Comparison of ENCODE assay signal across 23 cellular contexts in the genomic region with DNA sequence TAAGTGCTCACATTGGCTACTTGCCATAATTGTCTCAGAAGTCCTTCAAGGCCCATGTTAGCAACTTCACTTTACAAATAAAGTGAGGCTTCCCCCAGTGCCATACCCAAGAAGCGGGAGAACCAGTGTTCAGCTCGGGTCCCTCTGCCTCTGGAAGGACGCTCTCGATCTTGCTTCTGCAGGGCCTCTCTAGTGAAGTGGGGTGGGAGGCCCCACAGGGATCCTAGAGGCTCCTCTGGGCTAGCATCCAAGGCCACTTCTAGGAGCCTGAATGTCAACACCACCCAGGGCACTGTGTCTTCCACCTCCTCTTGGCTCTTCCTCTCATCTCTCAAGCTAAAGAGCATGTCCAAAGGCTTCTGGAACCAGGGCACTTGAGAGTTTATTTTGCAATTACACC.
DNase-seq lines count a peak whose midpoint lies in the region; ATAC-seq and TF ChIP-seq lines count a peak whose summit lies in the region.
"Had no signal": no experiment of that assay in that cellular context is flagged by ENCODE, and none has a peak within 500 bp of the region (broad histone marks: within the 10 kb centered on the region; RNA-seq: fewer than 3 reads in every experiment).

No MANE protein-coding gene starts in this region.

- H3K36me3 ChIP-seq in heart right ventricle (no peaks in the 10 kb centered on the region), left lung (no peaks in the 10 kb centered on the region)

- peaks cover 7 to 62% (median 19%) of the 10 kb centered on the region in 9 donors for H3K4me1 ChIP-seq in heart right ventricle
- peaks cover 7 to 11% of the 10 kb centered on the region in 2 donors for H3K4me1 ChIP-seq in left lung

- H3K27me3 ChIP-seq in heart right ventricle, result no peaks in the 10 kb centered on the region
- H3K27me3 ChIP-seq in left lung, result no peaks in the 10 kb centered on the region
- H3K27me3 ChIP-seq: dorsolateral prefrontal cortex had no signal

- H3K9me3 ChIP-seq in heart right ventricle (no peaks in the 10 kb centered on the region), left lung (no peaks in the 10 kb centered on the region)

- DNase-seq in heart right ventricle (no peak), Right ventricle myocardium inferior (ENCODE audit: missing footprints) (no peak), NCI-H510A (lab: John Stamatoyannopoulos, UW) (peak; percentile 22), left lung (no peak), ureter (ENCODE audit: low spot score) (peak; percentile 19), Ammon's horn (ENCODE audit: low spot score) (no peak)
- DNase-seq in activated T-helper 1 cell treated with anti-CD3 and anti-CD28 coated beads, Interleukin-12 subunit alpha, Interleukin-12 subunit beta, Interleukin-2, Interleukin-4 antibody, amounts not matched to agents 30 ng/mL and 10 ng/mL and 1 ng/mL, durations not matched to agents 14 hours and 24 hours and 36 hours (ENCODE audit: low spot score), result no peak
- DNase-seq: activated CD8-positive, alpha-beta memory T cell treated with anti-CD3 and anti-CD28 coated beads, Interleukin-2, amount 50 U/mL, for 4 hours; activated naive CD8-positive, alpha-beta T cell treated with anti-CD3 and anti-CD28 coated beads, Interleukin-2, amount 10 ng/mL, durations not matched to agents 7 days and 5 days; naive thymus-derived CD8-positive, alpha-beta T cell; NCI-H1105; NCI-H2107; NCI-H82; occipital lobe; SHP77 treated with DMSO at 0.1 percent for 48 hours; stimulated activated CD4-positive, alpha-beta T cell treated with anti-CD3 and anti-CD28 coated beads, Interleukin-2, amount 100 ng/mL, for 48 hours; T1000 had no signal

- no peaks in the 10 kb centered on the region for H3K4me1 Mint-ChIP-seq in activated T-helper 1 cell treated with anti-CD3 and anti-CD28 coated beads, Interleukin-12 subunit alpha, Interleukin-12 subunit beta, Interleukin-2, Interleukin-4 antibody, amounts not matched to agents 30 ng/mL and 10 ng/mL and 1 ng/mL, durations not matched to agents 14 hours and 24 hours and 36 hours (ENCODE audit: low read depth)
- H3K4me1 Mint-ChIP-seq: activated naive CD8-positive, alpha-beta T cell treated with anti-CD3 and anti-CD28 coated beads, Interleukin-2, amount 10 ng/mL, durations not matched to agents 7 days and 5 days; CD14-positive monocyte; central memory CD8-positive, alpha-beta T cell; IgD-negative memory B cell; stimulated activated effector memory CD8-positive, alpha-beta T cell treated with anti-CD3 and anti-CD28 coated beads, Interleukin-12 subunit alpha, Interleukin-12 subunit beta, amount 100 ng/mL, for 72 hours had no signal

- no peak overlapping the region for H3K4me3 ChIP-seq in heart right ventricle
- no peak overlapping the region for H3K4me3 ChIP-seq in left lung
- H3K4me3 ChIP-seq: dorsolateral prefrontal cortex had no signal

- no peaks in the 10 kb centered on the region for H3K36me3 Mint-ChIP-seq in activated T-helper 1 cell treated with anti-CD3 and anti-CD28 coated beads, Interleukin-12 subunit alpha, Interleukin-12 subunit beta, Interleukin-2, Interleukin-4 antibody, amounts not matched to agents 30 ng/mL and 10 ng/mL and 1 ng/mL, durations not matched to agents 14 hours and 24 hours and 36 hours (ENCODE audit: low read depth)
- H3K36me3 Mint-ChIP-seq: activated naive CD8-positive, alpha-beta T cell treated with anti-CD3 and anti-CD28 coated beads, Interleukin-2, amount 10 ng/mL, durations not matched to agents 7 days and 5 days; CD14-positive monocyte; naive thymus-derived CD8-positive, alpha-beta T cell; stimulated activated effector memory CD8-positive, alpha-beta T cell treated with anti-CD3 and anti-CD28 coated beads, Interleukin-12 subunit alpha, Interleukin-12 subunit beta, amount 100 ng/mL, for 72 hours had no signal

- H3K27me3 Mint-ChIP-seq in activated T-helper 1 cell treated with anti-CD3 and anti-CD28 coated beads, Interleukin-12 subunit alpha, Interleukin-12 subunit beta, Interleukin-2, Interleukin-4 antibody, amounts not matched to agents 30 ng/mL and 10 ng/mL and 1 ng/mL, durations not matched to agents 14 hours and 24 hours and 36 hours (ENCODE audit: insufficient read depth), result peaks cover 6% of the 10 kb centered on the region
- H3K27me3 Mint-ChIP-seq: central memory CD8-positive, alpha-beta T cell; naive thymus-derived CD8-positive, alpha-beta T cell had no signal

- TF ChIP-seq CTCF in heart right ventricle (IDR thresholded peaks at IDR 0.05), result no peak
- TF ChIP-seq CTCF in left lung (IDR thresholded peaks at IDR 0.05), result no peak

- WGBS in heart right ventricle, 2 donors, result 85 to 86% methylated on average over 4 of the region's 4 CpGs

- no peak overlapping the region for H3K4me3 Mint-ChIP-seq in activated T-helper 1 cell treated with anti-CD3 and anti-CD28 coated beads, Interleukin-12 subunit alpha, Interleukin-12 subunit beta, Interleukin-2, Interleukin-4 antibody, amounts not matched to agents 30 ng/mL and 10 ng/mL and 1 ng/mL, durations not matched to agents 14 hours and 24 hours and 36 hours
- H3K4me3 Mint-ChIP-seq: activated naive CD8-positive, alpha-beta T cell treated with anti-CD3 and anti-CD28 coated beads, Interleukin-2, amount 10 ng/mL, durations not matched to agents 7 days and 5 days; CD14-positive monocyte; central memory CD8-positive, alpha-beta T cell; IgD-negative memory B cell; naive thymus-derived CD8-positive, alpha-beta T cell; stimulated activated effector memory CD8-positive, alpha-beta T cell treated with anti-CD3 and anti-CD28 coated beads, Interleukin-12 subunit alpha, Interleukin-12 subunit beta, amount 100 ng/mL, for 72 hours; WTC11 had no signal

- intact Hi-C loops in heart right ventricle (cut with DNase I), result no loop called here
- intact Hi-C loops in Right ventricle myocardium inferior (cut with DNase I), result no loop called here
- intact Hi-C loops in left lung (cut with DNase I), result no loop called here
- intact Hi-C loops in activated T-helper 1 cell treated with anti-CD3 and anti-CD28 coated beads, Interleukin-12 subunit alpha, Interleukin-12 subunit beta, Interleukin-2, Interleukin-4 antibody, amounts not matched to agents 30 ng/mL and 10 ng/mL and 1 ng/mL, durations not matched to agents 14 hours and 24 hours and 36 hours (cut with micrococcal nuclease), result no loop called here

- no peak for ATAC-seq in heart right ventricle
- ATAC-seq in Right ventricle myocardium inferior, result no peak
- peak; percentile 25 for ATAC-seq in left lung
- ATAC-seq: naive thymus-derived CD8-positive, alpha-beta T cell; stimulated activated effector memory CD8-positive, alpha-beta T cell treated with anti-CD3 and anti-CD28 coated beads, Interleukin-12 subunit alpha, Interleukin-12 subunit beta, amount 100 ng/mL, for 72 hours; WTC11 had no signal

- peak overlapping the region in 6 of 10 donors; percentile 60 to 91 (median 87) for H3K27ac ChIP-seq in heart right ventricle
- H3K27ac ChIP-seq in left lung, result no peak overlapping the region
- H3K27ac ChIP-seq: dorsolateral prefrontal cortex had no signal

- H3K27ac Mint-ChIP-seq in activated T-helper 1 cell treated with anti-CD3 and anti-CD28 coated beads, Interleukin-12 subunit alpha, Interleukin-12 subunit beta, Interleukin-2, Interleukin-4 antibody, amounts not matched to agents 30 ng/mL and 10 ng/mL and 1 ng/mL, durations not matched to agents 14 hours and 24 hours and 36 hours, result no peak overlapping the region
- H3K27ac Mint-ChIP-seq: activated naive CD8-positive, alpha-beta T cell treated with anti-CD3 and anti-CD28 coated beads, Interleukin-2, amount 10 ng/mL, durations not matched to agents 7 days and 5 days; CD14-positive monocyte; IgD-negative memory B cell; naive thymus-derived CD8-positive, alpha-beta T cell; stimulated activated effector memory CD8-positive, alpha-beta T cell treated with anti-CD3 and anti-CD28 coated beads, Interleukin-12 subunit alpha, Interleukin-12 subunit beta, amount 100 ng/mL, for 72 hours; WTC11 had no signal

- no peaks in the 10 kb centered on the region for H3K9me3 Mint-ChIP-seq in activated T-helper 1 cell treated with anti-CD3 and anti-CD28 coated beads, Interleukin-12 subunit alpha, Interleukin-12 subunit beta, Interleukin-2, Interleukin-4 antibody, amounts not matched to agents 30 ng/mL and 10 ng/mL and 1 ng/mL, durations not matched to agents 14 hours and 24 hours and 36 hours
- H3K9me3 Mint-ChIP-seq: activated naive CD8-positive, alpha-beta T cell treated with anti-CD3 and anti-CD28 coated beads, Interleukin-2, amount 10 ng/mL, durations not matched to agents 7 days and 5 days; central memory CD8-positive, alpha-beta T cell; IgD-negative memory B cell; naive thymus-derived CD8-positive, alpha-beta T cell; stimulated activated effector memory CD8-positive, alpha-beta T cell treated with anti-CD3 and anti-CD28 coated beads, Interleukin-12 subunit alpha, Interleukin-12 subunit beta, amount 100 ng/mL, for 72 hours had no signal

Comparison
In these comparisons a context has a peak if more than half of its experiments do, and no peak if none do; other contexts are left out.
1. DNase-seq: peak in NCI-H510A (single experiment) and ureter (single experiment); none in heart right ventricle (0 of 2), Right ventricle myocardium inferior (single experiment), left lung (0 of 2), activated T-helper 1 cell treated with anti-CD3 and anti-CD28 coated beads, Interleukin-12 subunit alpha, Interleukin-12 subunit beta, Interleukin-2, Interleukin-4 antibody, amounts not matched to agents 30 ng/mL and 10 ng/mL and 1 ng/mL, durations not matched to agents 14 hours and 24 hours and 36 hours (single experiment) and Ammon's horn (single experiment).
2. H3K27ac ChIP-seq: peak in heart right ventricle (6 of 10); none in left lung (0 of 2).